In the genomic region with DNA sequence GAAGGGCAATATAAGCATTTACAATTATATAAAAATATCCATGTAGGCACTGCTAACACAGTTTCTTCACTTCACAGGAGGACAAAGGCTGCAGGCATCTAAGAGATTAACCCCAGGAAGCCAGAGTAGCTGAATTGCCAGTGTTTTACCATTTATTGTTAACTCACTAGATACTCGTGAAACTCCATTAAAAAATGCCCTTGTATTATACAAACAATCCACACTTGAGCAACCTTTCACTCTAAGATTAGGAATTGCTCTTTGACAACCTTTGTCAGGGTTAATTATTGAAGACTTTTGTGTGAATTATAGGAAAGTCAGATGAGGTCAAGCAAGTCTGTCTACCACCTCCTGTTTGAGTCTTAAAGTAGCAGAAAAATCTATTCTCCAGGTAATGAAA, we compare ENCODE assay signal across 19 cellular contexts.
DNase-seq lines count a peak whose midpoint lies in the region; ATAC-seq, FAIRE-seq and TF ChIP-seq lines count a peak whose summit lies in the region.
"Had no signal": no experiment of that assay in that cellular context is flagged by ENCODE, and none has a peak within 500 bp of the region (broad histone marks: within the 10 kb centered on the region; RNA-seq: fewer than 3 reads in every experiment).

No MANE protein-coding gene starts in this region.

- peak; percentile 42 for DNase-seq in Caki2 (ENCODE audit: low read depth)
- DNase-seq in HepG2 (ENCODE audit: low spot score) = peak; percentile 10
- peak; percentile 39 for DNase-seq in small intestine
- DNase-seq in GDM1 (lab: John Stamatoyannopoulos, UW) = no peak
- DNase-seq in mesenteric fat pad (ENCODE audit: low spot score) = no peak
- no peak for DNase-seq in natural killer cell treated with Interleukin-12 subunit alpha and Interleukin-12 subunit beta and Interleukin-15 and Interleukin-18, amount 100 ng/mL, for 72 hours (ENCODE audit: low spot score)
- DNase-seq in activated T-cell treated with anti-CD3 and anti-CD28 coated beads for 4 hours = no peak
- DNase-seq: Caco-2; CD4-positive, alpha-beta T cell; EL; H9; IMR-90; NCI-H1417 treated with DMSO at 0.1 percent for 48 hours; NCI-H187 treated with DMSO at 0.1 percent for 48 hours; NCI-H226; NCI-H524 treated with DMSO at 0.1 percent for 48 hours had no signal

- H3K27ac ChIP-seq in VCaP (peak overlapping the region; percentile 51), HepG2 (ENCODE audit: extremely low read length, insufficient read depth, low read length) (peak overlapping the region; percentile 31), small intestine (ENCODE audit: low read depth in 1 of 2, low read length in 1 of 2) (no peak overlapping the region)
- H3K27ac ChIP-seq: RWPE1 had no signal

- H3K9me3 ChIP-seq in HepG2 (ENCODE audit: low read length) = no peaks in the 10 kb centered on the region
- H3K9me3 ChIP-seq in small intestine (ENCODE audit: control insufficient read depth, low read depth) = no peaks in the 10 kb centered on the region
- H3K9me3 ChIP-seq: Caco-2 had no signal

- no peaks in the 10 kb centered on the region for H4K20me1 ChIP-seq in HepG2 (ENCODE audit: insufficient read depth, low read length)

- ATAC-seq in HepG2 = peak; percentile 47; the same call in 1 of the 3 replicates
- ATAC-seq in natural killer cell treated with Interleukin-12 subunit alpha and Interleukin-12 subunit beta and Interleukin-15 and Interleukin-18, amount 100 ng/mL, for 72 hours = no peak

- H3K4me1 ChIP-seq in HepG2 (ENCODE audit: insufficient read depth, low read length) (peaks cover 40% of the 10 kb centered on the region), small intestine (ENCODE audit: control insufficient read depth in 2 of 2, insufficient read depth in 1 of 2, low read depth in 1 of 2, low read length in 1 of 2) (no peaks in the 10 kb centered on the region)

- H3K79me2 ChIP-seq in HepG2 (ENCODE audit: insufficient read depth, low read length) = no peaks in the 10 kb centered on the region

- H3K36me3 Mint-ChIP-seq in natural killer cell treated with Interleukin-12 subunit alpha and Interleukin-12 subunit beta and Interleukin-15 and Interleukin-18, amount 100 ng/mL, for 72 hours = no peaks in the 10 kb centered on the region

- 0% methylated on average over 1 of the region's 1 CpG for WGBS in HepG2 (ENCODE audit: low lambda C conversion rate)
- 0 to 39% (median 7%) methylated on average over 1 of the region's 1 CpG for WGBS in small intestine, 3 donors

- BruUV-seq in HepG2 (replicated peaks; lab: Mats Ljungman, UMichigan) = no TSS peak

- H3K36me3 ChIP-seq in HepG2 (replicated peaks in 1 of 2; ENCODE audit: control insufficient read depth in 1 of 2, insufficient read depth in 2 of 2, low read length in 2 of 2) (no peaks in the 10 kb centered on the region), small intestine (ENCODE audit: control insufficient read depth in 2 of 2, insufficient read depth in 2 of 2, low read length in 2 of 2) (no peaks in the 10 kb centered on the region)

- intact Hi-C loops in HepG2 (cut with micrococcal nuclease; ENCODE audit: unreplicated experiment) = no loop called here

- H3K9me3 Mint-ChIP-seq in natural killer cell treated with Interleukin-12 subunit alpha and Interleukin-12 subunit beta and Interleukin-15 and Interleukin-18, amount 100 ng/mL, for 72 hours = no peaks in the 10 kb centered on the region
- H3K9me3 Mint-ChIP-seq: CD4-positive, alpha-beta T cell; H9 had no signal

- FAIRE-seq in HepG2 (lab: Jason Lieb, UNC) (no peak), small intestine (lab: Jason Lieb, UNC) (no peak)
- FAIRE-seq: GM12891 had no signal

- no peak overlapping the region for H3K4me3 Mint-ChIP-seq in natural killer cell treated with Interleukin-12 subunit alpha and Interleukin-12 subunit beta and Interleukin-15 and Interleukin-18, amount 100 ng/mL, for 72 hours
- H3K4me3 Mint-ChIP-seq: CD4-positive, alpha-beta T cell; H9 had no signal

- no peak for TF ChIP-seq POLR2A in HepG2 (IDR thresholded peaks at IDR 0.05; ENCODE audit: insufficient read depth in 1 of 2, low read depth in 2 of 2, low read length in 2 of 2)

- 0 out of 2 replicates have a peak overlapping the region, but pooled peaks have one; percentile 14 for H3K4me2 ChIP-seq in HepG2 (ENCODE audit: low read depth, low read length)

- TF ChIP-seq CTCF in VCaP (conservative IDR thresholded peaks at IDR 0.05) (no peak), HepG2 (CRISPR knock-in tag; IDR thresholded peaks at IDR 0.05) (no peak)

- no peaks in the 10 kb centered on the region for H3K27me3 ChIP-seq in HepG2 (ENCODE audit: control insufficient read depth in 1 of 2, insufficient read depth in 2 of 2, low read length in 2 of 2)
- H3K27me3 ChIP-seq in small intestine (ENCODE audit: control insufficient read depth in 2 of 2, insufficient read depth in 2 of 2, low read length in 2 of 2) = no peaks in the 10 kb centered on the region

- H3K4me3 ChIP-seq in HepG2 (replicated peaks in 1 of 3; ENCODE audit: insufficient read depth in 1 of 3, low read depth in 2 of 3, low read length in 3 of 3) (no peak overlapping the region), small intestine (ENCODE audit: low read depth in 1 of 2, low read length in 2 of 2) (no peak overlapping the region)

- TF ChIP-seq RAD21 in HepG2 (CRISPR knock-in tag; IDR thresholded peaks at IDR 0.05) = no peak

- POLR2A ChIA-PET in HepG2 (lab: Yijun Ruan, JAX) = no interaction called here

- no peaks in the 10 kb centered on the region for H3K4me1 Mint-ChIP-seq in natural killer cell treated with Interleukin-12 subunit alpha and Interleukin-12 subunit beta and Interleukin-15 and Interleukin-18, amount 100 ng/mL, for 72 hours (ENCODE audit: low read depth in 2 of 2)

- TF ChIP-seq EP300 in HepG2 (IDR thresholded peaks at IDR 0.05; ENCODE audit: low read depth in 2 of 2, low read length in 2 of 2) = no peak
- no peak for TF ChIP-seq EP300 in HepG2 (CRISPR knock-in tag; IDR thresholded peaks at IDR 0.05; ENCODE audit: borderline replicate concordance)

- no peak overlapping the region for H3K9ac ChIP-seq in HepG2 (ENCODE audit: insufficient read depth, low read depth, low read length)

- in situ Hi-C loops in Caki2 (cut with HindIII; ENCODE audit: low pct_unique_long_range_greater_than_20kb, low sequenced_read_pairs) (no loop called here), HepG2 (cut with HindIII; ENCODE audit: extremely low pct_ligation_motif_present, low pct_unique_long_range_greater_than_20kb) (no loop called here)

- H2AFZ ChIP-seq in HepG2 (ENCODE audit: low read length) = no peak overlapping the region

- peaks cover 23 to 24% of the 10 kb centered on the region in 2 donors for H3K27me3 Mint-ChIP-seq in natural killer cell treated with Interleukin-12 subunit alpha and Interleukin-12 subunit beta and Interleukin-15 and Interleukin-18, amount 100 ng/mL, for 72 hours

- CTCF ChIA-PET in HepG2 (lab: Yijun Ruan, JAX; ENCODE audit: low intra/inter-chr PET ratio, low total read pairs) = no interaction called here

- no peak overlapping the region for H3K27ac Mint-ChIP-seq in natural killer cell treated with Interleukin-12 subunit alpha and Interleukin-12 subunit beta and Interleukin-15 and Interleukin-18, amount 100 ng/mL, for 72 hours
- H3K27ac Mint-ChIP-seq: CD4-positive, alpha-beta T cell had no signal

TF ChIP-seq in HepG2, 621 proteins besides CTCF, POLR2A, EP300 and RAD21:
- TF ChIP-seq, protein P1, sequence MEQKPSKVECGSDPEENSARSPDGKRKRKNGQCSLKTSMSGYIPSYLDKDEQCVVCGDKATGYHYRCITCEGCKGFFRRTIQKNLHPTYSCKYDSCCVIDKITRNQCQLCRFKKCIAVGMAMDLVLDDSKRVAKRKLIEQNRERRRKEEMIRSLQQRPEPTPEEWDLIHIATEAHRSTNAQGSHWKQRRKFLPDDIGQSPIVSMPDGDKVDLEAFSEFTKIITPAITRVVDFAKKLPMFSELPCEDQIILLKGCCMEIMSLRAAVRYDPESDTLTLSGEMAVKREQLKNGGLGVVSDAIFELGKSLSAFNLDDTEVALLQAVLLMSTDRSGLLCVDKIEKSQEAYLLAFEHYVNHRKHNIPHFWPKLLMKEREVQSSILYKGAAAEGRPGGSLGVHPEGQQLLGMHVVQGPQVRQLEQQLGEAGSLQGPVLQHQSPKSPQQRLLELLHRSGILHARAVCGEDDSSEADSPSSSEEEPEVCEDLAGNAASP (CRISPR knock-in tag; IDR thresholded peaks at IDR 0.05; ENCODE audit: borderline replicate concordance) = peak; percentile 64; the same call in 1 of the 2 replicates
- TF ChIP-seq ZNF878 (CRISPR knock-in tag; IDR thresholded peaks at IDR 0.05) = no peak
- TF ChIP-seq KLF11 (CRISPR knock-in tag; IDR thresholded peaks at IDR 0.05) = no peak
- 0 out of 2 replicates have a peak, but pooled peaks have one; percentile 16 for TF ChIP-seq RXRB (CRISPR knock-in tag; IDR thresholded peaks at IDR 0.05; ENCODE audit: borderline replicate concordance)
- TF ChIP-seq ZNF337 (CRISPR knock-in tag; IDR thresholded peaks at IDR 0.05; ENCODE audit: borderline replicate concordance, low read depth) = no peak
- TF ChIP-seq ZNF652 (CRISPR knock-in tag; IDR thresholded peaks at IDR 0.05; ENCODE audit: borderline replicate concordance, low read depth) = peak; percentile 71
- TF ChIP-seq HOXA3 (CRISPR knock-in tag; IDR thresholded peaks at IDR 0.05) = no peak
- TF ChIP-seq SOX13 (IDR thresholded peaks at IDR 0.05) = no peak
- TF ChIP-seq SOX13 (CRISPR knock-in tag; conservative IDR thresholded peaks at IDR 0.05 in 1 of 2, IDR thresholded peaks at IDR 0.05 in 1 of 2) = 0 out of 4 replicates have a peak, but pooled peaks of 1 of the 2 experiments have one; percentile 10

Comparison
In these comparisons a context has a peak if more than half of its experiments do, and no peak if none do; other contexts are left out.
1. DNase-seq: peak in Caki2 (single experiment), HepG2 (single experiment) and small intestine (single experiment); none in GDM1 (single experiment), mesenteric fat pad (single experiment), natural killer cell treated with Interleukin-12 subunit alpha and Interleukin-12 subunit beta and Interleukin-15 and Interleukin-18, amount 100 ng/mL, for 72 hours (single experiment) and activated T-cell treated with anti-CD3 and anti-CD28 coated beads for 4 hours (single experiment).
2. H3K27ac ChIP-seq: peak in VCaP (single experiment) and HepG2 (single experiment); none in small intestine (0 of 2).